In the genomic region with DNA sequence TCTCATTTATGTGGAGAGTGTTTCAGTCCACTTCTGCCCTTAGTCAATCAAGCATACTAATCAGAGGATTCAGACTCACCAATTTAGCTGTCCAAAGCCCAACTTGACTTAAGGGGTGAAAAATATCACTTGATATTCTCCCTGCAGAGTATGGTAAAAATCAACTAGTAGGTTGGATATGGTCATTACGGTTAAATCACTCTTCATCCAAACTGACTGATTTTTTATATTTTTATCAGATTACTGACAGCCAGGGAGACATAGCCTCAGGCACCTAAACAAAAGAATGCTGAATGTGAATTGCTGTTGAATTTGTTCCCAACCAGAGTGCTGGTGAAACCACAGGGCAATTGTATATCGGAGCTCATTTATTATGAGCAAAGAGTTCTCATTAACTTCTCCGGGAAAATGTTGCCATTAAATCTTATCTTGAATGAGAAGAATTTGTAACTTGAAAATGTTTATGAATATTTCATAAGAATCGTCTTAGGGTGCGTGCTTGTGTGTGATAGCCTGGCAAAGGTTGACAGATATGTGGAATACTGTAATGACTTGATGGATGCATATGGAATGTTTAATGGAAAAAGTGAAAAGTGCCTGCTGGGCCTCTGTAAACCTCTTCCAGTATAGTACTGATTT, we compare ENCODE assay signal across 13 cellular contexts.
A peak's percentile ranks its signal among the peaks of the same experiment; 100 is the strongest.
DNase-seq lines count a peak whose midpoint lies in the region; ATAC-seq and TF ChIP-seq lines count a peak whose summit lies in the region.
"Had no signal": no experiment of that assay in that cellular context is flagged by ENCODE, and none has a peak within 500 bp of the region (broad histone marks: within the 10 kb centered on the region; RNA-seq: fewer than 3 reads in every experiment).

No MANE protein-coding gene starts in this region.

- in situ Hi-C loops in Panc1 (cut with HindIII; ENCODE audit: low pct_unique_long_range_greater_than_20kb, low sequenced_read_pairs), result no loop called here

- H3K36me3 ChIP-seq in BLaER1 treated with 17β-estradiol and CSF1 and Interleukin-3, amounts not matched to agents 10 nM and 100 nM, result no peaks in the 10 kb centered on the region
- no peaks in the 10 kb centered on the region for H3K36me3 ChIP-seq in Panc1 (ENCODE audit: control insufficient read depth, insufficient read depth, low read length)
- H3K36me3 ChIP-seq: esophagus muscularis mucosa, neutrophil had no signal

- H3K4me2 ChIP-seq in BLaER1 treated with 17β-estradiol and CSF1 and Interleukin-3, amounts not matched to agents 10 nM and 100 nM, result peak overlapping the region in 8 of 11 experiments; percentile 14 to 46 (median 32); a peak in 14 of 22 replicates

- DNase-seq in HEK293T (ENCODE audit: extremely low spot score), result peak; percentile 35
- no peak for DNase-seq in Panc1 (ENCODE audit: low read depth, low spot score)
- peak; percentile 74 for DNase-seq in foreskin melanocyte
- no peak for DNase-seq in T-helper 9 cell
- DNase-seq in activated CD4-positive, alpha-beta memory T cell treated with anti-CD3 and anti-CD28 coated beads for 36 hours, result no peak
- DNase-seq: CD4-positive, CD25-positive, alpha-beta regulatory T cell; kidney glomerular epithelial cell; NK-92 treated with Interleukin-12 subunit alpha and Interleukin-12 subunit beta, amount 100 ng/mL, for 24 hours had no signal

- intact Hi-C loops in Panc1 (cut with micrococcal nuclease; ENCODE audit: unreplicated experiment), result no loop called here
- intact Hi-C loops in activated CD4-positive, alpha-beta memory T cell treated with anti-CD3 and anti-CD28 coated beads for 36 hours (cut with micrococcal nuclease), result no loop called here

- no peaks in the 10 kb centered on the region for H3K27me3 Mint-ChIP-seq in activated CD4-positive, alpha-beta memory T cell treated with anti-CD3 and anti-CD28 coated beads for 36 hours
- H3K27me3 Mint-ChIP-seq: CD4-positive, CD25-positive, alpha-beta regulatory T cell had no signal

- peak overlapping the region in 3 of 11 experiments; percentile 19 to 57 (median 30); a peak in 6 of 22 replicates for H3K9ac ChIP-seq in BLaER1 treated with 17β-estradiol and CSF1 and Interleukin-3, amounts not matched to agents 10 nM and 100 nM

- no peak overlapping the region for H3K27ac Mint-ChIP-seq in activated CD4-positive, alpha-beta memory T cell treated with anti-CD3 and anti-CD28 coated beads for 36 hours
- H3K27ac Mint-ChIP-seq: CD4-positive, CD25-positive, alpha-beta regulatory T cell had no signal

- peak; percentile 88 for ATAC-seq in Panc1
- ATAC-seq in HG03045 (IDR thresholded peaks at IDR 0.05; ENCODE audit: unreplicated experiment), result no peak
- no peak for ATAC-seq in HG02973 (IDR thresholded peaks at IDR 0.05; ENCODE audit: unreplicated experiment)

- H3K36me3 Mint-ChIP-seq in activated CD4-positive, alpha-beta memory T cell treated with anti-CD3 and anti-CD28 coated beads for 36 hours, result no peaks in the 10 kb centered on the region
- H3K36me3 Mint-ChIP-seq: CD4-positive, CD25-positive, alpha-beta regulatory T cell had no signal

- BruUV-seq in Panc1 (replicated peaks; lab: Mats Ljungman, UMichigan), result no TSS peak

- no peak overlapping the region for H3K4me3 Mint-ChIP-seq in activated CD4-positive, alpha-beta memory T cell treated with anti-CD3 and anti-CD28 coated beads for 36 hours
- H3K4me3 Mint-ChIP-seq: CD4-positive, CD25-positive, alpha-beta regulatory T cell had no signal

- no peaks in the 10 kb centered on the region for H3K9me3 ChIP-seq in BLaER1 treated with 17β-estradiol and CSF1 and Interleukin-3, amounts not matched to agents 10 nM and 100 nM (replicated peaks in 1 of 11)
- H3K9me3 ChIP-seq in Panc1 (ENCODE audit: control insufficient read depth, insufficient read depth, low read depth, low read length), result no peaks in the 10 kb centered on the region
- H3K9me3 ChIP-seq: esophagus muscularis mucosa, neutrophil had no signal

- H3K4me3 ChIP-seq in BLaER1 treated with 17β-estradiol and CSF1 and Interleukin-3, amounts not matched to agents 10 nM and 100 nM, result peak overlapping the region in 3 of 10 experiments; percentile 49 to 54 (median 53); a peak in 5 of 20 replicates
- H3K4me3 ChIP-seq in Panc1 (ENCODE audit: low read depth in 2 of 2, low read length in 2 of 2), result no peak overlapping the region
- H3K4me3 ChIP-seq: esophagus muscularis mucosa had no signal

- POLR2A ChIA-PET in HEK293T (lab: Yijun Ruan, JAX), result no interaction called here
- POLR2A ChIA-PET in Panc1 (lab: Charles Lee), result no interaction called here
- POLR2A ChIA-PET in activated CD4-positive, alpha-beta memory T cell treated with anti-CD3 and anti-CD28 coated beads for 36 hours (lab: Charles Lee), result no interaction called here

- no peak for TF ChIP-seq CTCF in Panc1 (IDR thresholded peaks at IDR 0.05)

- no peaks in the 10 kb centered on the region for H3K27me3 ChIP-seq in BLaER1 treated with 17β-estradiol and CSF1 and Interleukin-3, amounts not matched to agents 10 nM and 100 nM
- H3K27me3 ChIP-seq in Panc1 (ENCODE audit: control insufficient read depth, insufficient read depth, low read length), result no peaks in the 10 kb centered on the region
- H3K27me3 ChIP-seq: esophagus muscularis mucosa, neutrophil had no signal

- H3K4me1 Mint-ChIP-seq in activated CD4-positive, alpha-beta memory T cell treated with anti-CD3 and anti-CD28 coated beads for 36 hours (ENCODE audit: low read depth), result no peaks in the 10 kb centered on the region
- H3K4me1 Mint-ChIP-seq: CD4-positive, CD25-positive, alpha-beta regulatory T cell had no signal

- peak overlapping the region in 4 of 11 experiments; percentile 4 to 38 (median 9); a peak in 5 of 22 replicates for H3K27ac ChIP-seq in BLaER1 treated with 17β-estradiol and CSF1 and Interleukin-3, amounts not matched to agents 10 nM and 100 nM
- peak overlapping the region; percentile 80 for H3K27ac ChIP-seq in Panc1 (ENCODE audit: low read length)
- H3K27ac ChIP-seq: esophagus muscularis mucosa, neutrophil had no signal

- CTCF ChIA-PET in HEK293T (lab: Yijun Ruan, JAX), result no interaction called here
- CTCF ChIA-PET in Panc1 (lab: Charles Lee), result no interaction called here
- CTCF ChIA-PET in activated CD4-positive, alpha-beta memory T cell treated with anti-CD3 and anti-CD28 coated beads for 36 hours (lab: Charles Lee), result no interaction called here

- H3K9me3 Mint-ChIP-seq in activated CD4-positive, alpha-beta memory T cell treated with anti-CD3 and anti-CD28 coated beads for 36 hours, result no peaks in the 10 kb centered on the region

- peaks cover 0 to 16% (median 9%) of the 10 kb centered on the region in 10 experiments; a peak in 10 of 20 replicates for H3K4me1 ChIP-seq in BLaER1 treated with 17β-estradiol and CSF1 and Interleukin-3, amounts not matched to agents 10 nM and 100 nM
- peaks cover 3% of the 10 kb centered on the region; the same call in 1 of the 2 replicates for H3K4me1 ChIP-seq in Panc1 (ENCODE audit: control insufficient read depth, insufficient read depth, low read length)
- H3K4me1 ChIP-seq: esophagus muscularis mucosa had no signal

- no peaks in the 10 kb centered on the region for H4K20me1 ChIP-seq in BLaER1 treated with 17β-estradiol and CSF1 and Interleukin-3, amounts not matched to agents 10 nM and 100 nM

TF ChIP-seq in HEK293T, 16 proteins besides CTCF, POLR2A, EP300 and RAD21:
- TF ChIP-seq ARNT (IDR thresholded peaks at IDR 0.05), result peak; percentile 98
- peak; percentile 61 for TF ChIP-seq CTBP1 (IDR thresholded peaks at IDR 0.05; ENCODE audit: borderline replicate concordance)
- TF ChIP-seq L3MBTL2 (conservative IDR thresholded peaks at IDR 0.05), result no peak
- TF ChIP-seq FOXK2 (IDR thresholded peaks at IDR 0.05), result no peak
- TF ChIP-seq ZNF384 (IDR thresholded peaks at IDR 0.05), result no peak
- no peak for TF ChIP-seq HDGF (IDR thresholded peaks at IDR 0.05; ENCODE audit: borderline replicate concordance)
- no peak for TF ChIP-seq BHLHE40 (IDR thresholded peaks at IDR 0.05; ENCODE audit: borderline replicate concordance)
- no peak for TF ChIP-seq FOXM1 (IDR thresholded peaks at IDR 0.05; ENCODE audit: borderline replicate concordance)
- TF ChIP-seq LEF1 (IDR thresholded peaks at IDR 0.05; ENCODE audit: borderline replicate concordance), result no peak
- TF ChIP-seq FOXA1 (IDR thresholded peaks at IDR 0.05), result no peak
- TF ChIP-seq, protein P1, sequence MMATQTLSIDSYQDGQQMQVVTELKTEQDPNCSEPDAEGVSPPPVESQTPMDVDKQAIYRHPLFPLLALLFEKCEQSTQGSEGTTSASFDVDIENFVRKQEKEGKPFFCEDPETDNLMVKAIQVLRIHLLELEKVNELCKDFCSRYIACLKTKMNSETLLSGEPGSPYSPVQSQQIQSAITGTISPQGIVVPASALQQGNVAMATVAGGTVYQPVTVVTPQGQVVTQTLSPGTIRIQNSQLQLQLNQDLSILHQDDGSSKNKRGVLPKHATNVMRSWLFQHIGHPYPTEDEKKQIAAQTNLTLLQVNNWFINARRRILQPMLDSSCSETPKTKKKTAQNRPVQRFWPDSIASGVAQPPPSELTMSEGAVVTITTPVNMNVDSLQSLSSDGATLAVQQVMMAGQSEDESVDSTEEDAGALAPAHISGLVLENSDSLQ (IDR thresholded peaks at IDR 0.05), result peak; percentile 84
- no peak for TF ChIP-seq ELF4 (IDR thresholded peaks at IDR 0.05)
- no peak for TF ChIP-seq TARDBP (IDR thresholded peaks at IDR 0.05)

Comparison
In these comparisons a context has a peak if more than half of its experiments do, and no peak if none do; other contexts are left out.
1. DNase-seq: peak in HEK293T (single experiment) and foreskin melanocyte (single experiment); none in Panc1 (single experiment), T-helper 9 cell (single experiment) and activated CD4-positive, alpha-beta memory T cell treated with anti-CD3 and anti-CD28 coated beads for 36 hours (single experiment).